1 cellular context compared by ENCODE assay signal in genomic region chr12:52945389-52946232, GRCh38.
A peak's percentile ranks its signal among the peaks of the same experiment; 100 is the strongest.
TF ChIP-seq lines count a peak whose summit lies in the region.

No MANE protein-coding gene starts in this region.

TF ChIP-seq in HepG2, 621 proteins besides CTCF, POLR2A, EP300 and RAD21 (continued from another document and continues in another):
- TF ChIP-seq ZNF281 (CRISPR knock-in tag; IDR thresholded peaks at IDR 0.05; ENCODE audit: borderline replicate concordance), result peak; percentile 31; the same call in 1 of the 2 replicates
- TF ChIP-seq NR2F1 (CRISPR knock-in tag; IDR thresholded peaks at IDR 0.05), result peak in 1 of 2 experiments; percentile 48; a peak in 1 of 4 replicates
- TF ChIP-seq TIGD3 (CRISPR knock-in tag; IDR thresholded peaks at IDR 0.05; ENCODE audit: borderline replicate concordance), result no peak
- peak; percentile 16; the same call in 1 of the 2 replicates for TF ChIP-seq RARA (CRISPR knock-in tag; IDR thresholded peaks at IDR 0.05)
- TF ChIP-seq ZNF331 (CRISPR knock-in tag; IDR thresholded peaks at IDR 0.05), result peak; percentile 22; the same call in 1 of the 2 replicates
- 0 out of 2 replicates have a peak, but pooled peaks have one; percentile 2 for TF ChIP-seq FOSL2 (CRISPR knock-in tag; IDR thresholded peaks at IDR 0.05)
- TF ChIP-seq CREB1 (IDR thresholded peaks at IDR 0.05), result no peak
- 0 out of 2 replicates have a peak, but pooled peaks have one; percentile 48 for TF ChIP-seq CREB1 (CRISPR knock-in tag; IDR thresholded peaks at IDR 0.05)
- TF ChIP-seq ZNF770 (CRISPR knock-in tag; IDR thresholded peaks at IDR 0.05), result peak; percentile 32; the same call in 1 of the 2 replicates
- peak; percentile 47; the same call in 1 of the 2 replicates for TF ChIP-seq HNF4G (IDR thresholded peaks at IDR 0.05; ENCODE audit: borderline replicate concordance, low read depth, low read length)
- TF ChIP-seq HNF4G (CRISPR knock-in tag; IDR thresholded peaks at IDR 0.05; ENCODE audit: borderline replicate concordance, low read depth), result no peak
- no peak for TF ChIP-seq RBM39 (IDR thresholded peaks at IDR 0.05; ENCODE audit: low read depth, low read length, poor library complexity, severe bottlenecking)
- no peak for TF ChIP-seq HOMEZ (CRISPR knock-in tag; IDR thresholded peaks at IDR 0.05; ENCODE audit: low read depth)
- TF ChIP-seq SAP130 (CRISPR knock-in tag; IDR thresholded peaks at IDR 0.05; ENCODE audit: low read depth), result peak; percentile 59
- peak; percentile 78; the same call in 1 of the 2 replicates for TF ChIP-seq ZBTB7B (CRISPR knock-in tag; IDR thresholded peaks at IDR 0.05)
- no peak for TF ChIP-seq ZNF501 (CRISPR knock-in tag; IDR thresholded peaks at IDR 0.05)
- peak; percentile 29; the same call in 1 of the 2 replicates for TF ChIP-seq HDAC2 (CRISPR knock-in tag; IDR thresholded peaks at IDR 0.05)
- peak; percentile 64 for TF ChIP-seq MAX (IDR thresholded peaks at IDR 0.05)
- TF ChIP-seq TFE3 (CRISPR knock-in tag; IDR thresholded peaks at IDR 0.05), result peak; percentile 28; the same call in 1 of the 2 replicates
- no peak for TF ChIP-seq SOX13 (IDR thresholded peaks at IDR 0.05)
- peak in 1 of 2 experiments; percentile 56; a peak in 2 of 4 replicates for TF ChIP-seq SOX13 (CRISPR knock-in tag; conservative IDR thresholded peaks at IDR 0.05 in 1 of 2, IDR thresholded peaks at IDR 0.05 in 1 of 2)
- 0 out of 2 replicates have a peak, but pooled peaks have one; percentile 35 for TF ChIP-seq ZNF543 (CRISPR knock-in tag; IDR thresholded peaks at IDR 0.05)
- TF ChIP-seq SKIL (CRISPR knock-in tag; IDR thresholded peaks at IDR 0.05; ENCODE audit: borderline replicate concordance), result 0 out of 2 replicates have a peak, but pooled peaks have one; percentile 57
- TF ChIP-seq AFF4 (CRISPR knock-in tag; IDR thresholded peaks at IDR 0.05), result peak; percentile 14; the same call in 1 of the 2 replicates
- peak; percentile 47 for TF ChIP-seq ARID5B (CRISPR knock-in tag; IDR thresholded peaks at IDR 0.05)
- TF ChIP-seq ZEB1 (IDR thresholded peaks at IDR 0.05; ENCODE audit: insufficient replicate concordance, low read depth), result no peak
- peak; percentile 25; the same call in 1 of the 2 replicates for TF ChIP-seq PRDM15 (CRISPR knock-in tag; IDR thresholded peaks at IDR 0.05)
- TF ChIP-seq HNRNPUL1 (IDR thresholded peaks at IDR 0.05; ENCODE audit: low read depth, low read length), result no peak
